8 cellular contexts compared by ENCODE assay signal in genomic region chr5:159456722-159457462, GRCh38.
DNase-seq lines count a peak whose midpoint lies in the region; ATAC-seq lines count a peak whose summit lies in the region.

No MANE protein-coding gene starts in this region.

- H3K27me3 Mint-ChIP-seq in activated naive CD8-positive, alpha-beta T cell treated with anti-CD3 and anti-CD28 coated beads for 36 hours, result peaks cover 15% of the 10 kb centered on the region

- H3K36me3 Mint-ChIP-seq in activated naive CD8-positive, alpha-beta T cell treated with anti-CD3 and anti-CD28 coated beads for 36 hours, result peaks cover 1% of the 10 kb centered on the region

- peaks cover 4% of the 10 kb centered on the region for H3K9me3 Mint-ChIP-seq in activated naive CD8-positive, alpha-beta T cell treated with anti-CD3 and anti-CD28 coated beads for 36 hours

- ATAC-seq in GM21447 (IDR thresholded peaks at IDR 0.05; ENCODE audit: unreplicated experiment) (peak; percentile 89), HG03575 (IDR thresholded peaks at IDR 0.05; ENCODE audit: extremely low read depth, insufficient number of reproducible peaks, low FRiP score, unreplicated experiment) (peak; percentile 81)

- H3K4me1 Mint-ChIP-seq in activated naive CD8-positive, alpha-beta T cell treated with anti-CD3 and anti-CD28 coated beads for 36 hours, result peaks cover 47% of the 10 kb centered on the region

- peak overlapping the region; percentile 86 for H3K27ac Mint-ChIP-seq in activated naive CD8-positive, alpha-beta T cell treated with anti-CD3 and anti-CD28 coated beads for 36 hours

- peak; percentile 78 for DNase-seq in Daoy (ENCODE audit: low read depth)
- peak; percentile 73 for DNase-seq in activated naive CD8-positive, alpha-beta T cell treated with anti-CD3 and anti-CD28 coated beads for 36 hours
- peak; percentile 50 to 52 for DNase-seq in stimulated activated CD8-positive, alpha-beta memory T cell treated with anti-CD3 and anti-CD28 coated beads, Interleukin-15, amount 100 ng/mL, for 48 hours (ENCODE audit: low read depth in 2 of 2)
- DNase-seq in SKM-1 treated with dmso at 0.1 percent for 144 hours (lab: John Stamatoyannopoulos, UW; ENCODE audit: unreplicated experiment), result no peak
- no peak for DNase-seq in COLO829 (ENCODE audit: low spot score)
- DNase-seq in ureter (ENCODE audit: low spot score), result no peak

- H3K4me3 Mint-ChIP-seq in activated naive CD8-positive, alpha-beta T cell treated with anti-CD3 and anti-CD28 coated beads for 36 hours, result peak overlapping the region; percentile 16

Comparison
In these comparisons a context has a peak if more than half of its experiments do, and no peak if none do; other contexts are left out.
1. DNase-seq: peak in Daoy (single experiment), activated naive CD8-positive, alpha-beta T cell treated with anti-CD3 and anti-CD28 coated beads for 36 hours (single experiment) and stimulated activated CD8-positive, alpha-beta memory T cell treated with anti-CD3 and anti-CD28 coated beads, Interleukin-15, amount 100 ng/mL, for 48 hours (2 of 2); none in SKM-1 treated with dmso at 0.1 percent for 144 hours (single experiment), COLO829 (single experiment) and ureter (single experiment).